In genomic region chr2:71618327-71619113, GRCh38 we compare ENCODE assay signal across 11 cellular contexts.
DNase-seq lines count a peak whose midpoint lies in the region; ATAC-seq, FAIRE-seq and TF ChIP-seq lines count a peak whose summit lies in the region.
"Had no signal": no experiment of that assay in that cellular context is flagged by ENCODE, and none has a peak within 500 bp of the region (broad histone marks: within the 10 kb centered on the region; RNA-seq: fewer than 3 reads in every experiment).

No MANE protein-coding gene starts in this region.

- H3K9me3 Mint-ChIP-seq in osteocyte (ENCODE audit: unreplicated experiment) (no peaks in the 10 kb centered on the region), HFFc6 (no peaks in the 10 kb centered on the region)
- H3K9me3 Mint-ChIP-seq: stimulated activated memory B cell treated with anti-CD40 and anti-IgM and Interleukin-4, amounts not matched to agents 10 μg/mL and 1 μg/mL and 100 μg/mL, for 72 hours; T-helper 1 cell treated with Interleukin-12 subunit alpha and Interleukin-12 subunit beta and Interleukin-4 antibody, amounts not matched to agents 30 μg/mL and 1 μg/mL, for 36 hours had no signal

- no peaks in the 10 kb centered on the region for H3K36me3 ChIP-seq in MG63
- H3K36me3 ChIP-seq in colonic mucosa: no peaks in the 10 kb centered on the region

- H3K4me3 Mint-ChIP-seq in osteocyte (ENCODE audit: unreplicated experiment) (no peak overlapping the region), HFFc6 (no peak overlapping the region)
- H3K4me3 Mint-ChIP-seq: stimulated activated memory B cell treated with anti-CD40 and anti-IgM and Interleukin-4, amounts not matched to agents 10 μg/mL and 1 μg/mL and 100 μg/mL, for 72 hours; T-helper 1 cell treated with Interleukin-12 subunit alpha and Interleukin-12 subunit beta and Interleukin-4 antibody, amounts not matched to agents 30 μg/mL and 1 μg/mL, for 36 hours had no signal

- no peak for TF ChIP-seq POLR2A in GM12891 (IDR thresholded peaks at IDR 0.05; ENCODE audit: low read depth, low read length)

- H3K4me1 Mint-ChIP-seq in osteocyte (ENCODE audit: unreplicated experiment) (peaks cover 7% of the 10 kb centered on the region), HFFc6 (ENCODE audit: low read depth) (peaks cover 7% of the 10 kb centered on the region)
- H3K4me1 Mint-ChIP-seq: stimulated activated memory B cell treated with anti-CD40 and anti-IgM and Interleukin-4, amounts not matched to agents 10 μg/mL and 1 μg/mL and 100 μg/mL, for 72 hours had no signal

- H3K9me3 ChIP-seq in MG63: no peaks in the 10 kb centered on the region
- no peaks in the 10 kb centered on the region for H3K9me3 ChIP-seq in colonic mucosa

- no peak overlapping the region for H3K27ac ChIP-seq in colonic mucosa

- H3K27me3 ChIP-seq in MG63 (no peaks in the 10 kb centered on the region), colonic mucosa (no peaks in the 10 kb centered on the region)

- H3K27me3 Mint-ChIP-seq in osteocyte (ENCODE audit: unreplicated experiment): no peaks in the 10 kb centered on the region
- H3K27me3 Mint-ChIP-seq in HFFc6 (ENCODE audit: insufficient read depth): peaks cover 24% of the 10 kb centered on the region

- POLR2A ChIA-PET in HEK293T (lab: Yijun Ruan, JAX): no interaction called here

- DNase-seq in GM12891 (ENCODE audit: insufficient read length, low spot score): no peak
- peak; percentile 38 for DNase-seq in MG63
- peak; percentile 12 for DNase-seq in colonic mucosa
- DNase-seq in osteocyte (ENCODE audit: extremely low spot score, unreplicated experiment): peak; percentile 70
- DNase-seq in NCI-H2029 treated with DMSO at 0.1 percent for 48 hours (lab: John Stamatoyannopoulos, UW): no peak
- no peak for DNase-seq in HFFc6
- DNase-seq in HEK293T (ENCODE audit: extremely low spot score): no peak
- DNase-seq: NCI-H1092 had no signal

- H3K4me1 ChIP-seq in colonic mucosa: no peaks in the 10 kb centered on the region

- TF ChIP-seq CTCF in colonic mucosa (IDR thresholded peaks at IDR 0.05) (no peak), osteocyte (IDR thresholded peaks at IDR 0.05) (no peak), HFFc6 (IDR thresholded peaks at IDR 0.05) (no peak)

- CTCF ChIA-PET in HEK293T (lab: Yijun Ruan, JAX): no interaction called here

- no peak for ATAC-seq in HG02970 (IDR thresholded peaks at IDR 0.05; ENCODE audit: low FRiP score, unreplicated experiment)

- H3K36me3 Mint-ChIP-seq in osteocyte (ENCODE audit: unreplicated experiment) (peaks cover 3% of the 10 kb centered on the region), HFFc6 (ENCODE audit: low read depth) (no peaks in the 10 kb centered on the region)
- H3K36me3 Mint-ChIP-seq: stimulated activated memory B cell treated with anti-CD40 and anti-IgM and Interleukin-4, amounts not matched to agents 10 μg/mL and 1 μg/mL and 100 μg/mL, for 72 hours had no signal

- H3K4me3 ChIP-seq in MG63: no peak overlapping the region
- H3K4me3 ChIP-seq in colonic mucosa: no peak overlapping the region

- FAIRE-seq in GM12891 (lab: Jason Lieb, UNC): peak; percentile 94

- H3K27ac Mint-ChIP-seq in osteocyte (ENCODE audit: unreplicated experiment) (no peak overlapping the region), HFFc6 (no peak overlapping the region)
- H3K27ac Mint-ChIP-seq: stimulated activated memory B cell treated with anti-CD40 and anti-IgM and Interleukin-4, amounts not matched to agents 10 μg/mL and 1 μg/mL and 100 μg/mL, for 72 hours; T-helper 1 cell treated with Interleukin-12 subunit alpha and Interleukin-12 subunit beta and Interleukin-4 antibody, amounts not matched to agents 30 μg/mL and 1 μg/mL, for 36 hours had no signal

- H3K9ac ChIP-seq in colonic mucosa (ENCODE audit: low read depth in 2 of 2, low read length in 2 of 2): no peak overlapping the region

- intact Hi-C loops in colonic mucosa (cut with DNase I): no loop called here

TF ChIP-seq in GM12891, 5 proteins besides CTCF, POLR2A, EP300 and RAD21:
- TF ChIP-seq PAX5 (IDR thresholded peaks at IDR 0.05; ENCODE audit: insufficient read depth, low read length, severe bottlenecking) (no peak), POLR2AphosphoS5 (IDR thresholded peaks at IDR 0.05; ENCODE audit: low read depth, low read length) (no peak), TAF1 (IDR thresholded peaks at IDR 0.05; ENCODE audit: low read depth, low read length) (no peak), SPI1 (IDR thresholded peaks at IDR 0.05; ENCODE audit: low read depth, low read length) (no peak), POU2F2 (IDR thresholded peaks at IDR 0.05; ENCODE audit: low read depth, low read length) (no peak)

TF ChIP-seq in HEK293T, 16 proteins besides CTCF, POLR2A, EP300 and RAD21:
- no peak for TF ChIP-seq ELF4 (IDR thresholded peaks at IDR 0.05)
- TF ChIP-seq HDGF (IDR thresholded peaks at IDR 0.05; ENCODE audit: borderline replicate concordance): no peak
- no peak for TF ChIP-seq SUZ12 (IDR thresholded peaks at IDR 0.05)
- no peak for TF ChIP-seq ARNT (IDR thresholded peaks at IDR 0.05)
- TF ChIP-seq FOXA1 (IDR thresholded peaks at IDR 0.05): no peak
- TF ChIP-seq NFRKB (IDR thresholded peaks at IDR 0.05): no peak
- TF ChIP-seq LEF1 (IDR thresholded peaks at IDR 0.05; ENCODE audit: borderline replicate concordance): no peak
TF ChIP-seq in HEK293T: peak in this region for 0.

Comparison
In these comparisons a context has a peak if more than half of its experiments do, and no peak if none do; other contexts are left out.
1. DNase-seq: peak in MG63 (single experiment), colonic mucosa (single experiment) and osteocyte (single experiment); none in GM12891 (single experiment), NCI-H2029 treated with DMSO at 0.1 percent for 48 hours (single experiment), HFFc6 (single experiment) and HEK293T (single experiment).